Comparison of ENCODE assay signal across 8 cellular contexts in genomic region chr2:175111200-175111657, GRCh38. TPM values are rescaled to one million over a fixed set of nuclear protein-coding genes. Genes with fewer than 3 reads are reported as not detected.
DNase-seq lines count a peak whose midpoint lies in the region; ATAC-seq and TF ChIP-seq lines count a peak whose summit lies in the region.

No MANE protein-coding gene starts in this region.

- no peaks in the 10 kb centered on the region for H3K27me3 ChIP-seq in heart left ventricle
- H3K27me3 ChIP-seq in OCI-LY1 (ENCODE audit: insufficient read depth, low read length), result no peaks in the 10 kb centered on the region
- no peaks in the 10 kb centered on the region for H3K27me3 ChIP-seq in lower lobe of right lung (ENCODE audit: low read depth)

- TF ChIP-seq POLR2A in heart left ventricle (IDR thresholded peaks at IDR 0.05), result no peak

- ATAC-seq in heart left ventricle (peak in 1 of 4 donors; percentile 53), HG03103 (IDR thresholded peaks at IDR 0.05; ENCODE audit: low read depth, unreplicated experiment) (peak; percentile 60), lower lobe of right lung (peak in 1 of 2 donors; percentile 57), HG03097 (IDR thresholded peaks at IDR 0.05; ENCODE audit: low FRiP score, unreplicated experiment) (no peak), GM19324 (IDR thresholded peaks at IDR 0.05; ENCODE audit: low FRiP score, unreplicated experiment) (no peak)

- intact Hi-C loops in heart left ventricle (cut with DNase I) (loop anchor here in 8 of 10 donors (1.0 to 10.0 kb wide), 8 partner anchors 54 to 174 kb away; partner anchors contain the start of genes ATP5MC3 (in 4 of the 8) and ATF2 (in 1 of the 8)), cardiac septum (cut with DNase I) (loop anchor here (5.0 kb wide), 2 partner anchors 71 to 171 kb away; partner anchors contain the start of gene ATP5MC3), lower lobe of right lung (cut with DNase I) (no loop called here)

- no peak overlapping the region for H3K9ac ChIP-seq in OCI-LY1 (ENCODE audit: low read length)

- 61 to 64% (median 63%) methylated on average over 3 of the region's 3 CpGs for WGBS in heart left ventricle, 4 donors

- DNase-seq in heart left ventricle (no peak), cardiac septum (ENCODE audit: low spot score) (no peak), cerebellum (ENCODE audit: low spot score) (peak; percentile 30), lower lobe of right lung (no peak)

- H3F3A ChIP-seq in OCI-LY1 (ENCODE audit: insufficient read depth, low read length), result no peaks in the 10 kb centered on the region

- H3K4me1 ChIP-seq in heart left ventricle (no peaks in the 10 kb centered on the region), OCI-LY1 (ENCODE audit: insufficient read depth, low read length, severe bottlenecking) (no peaks in the 10 kb centered on the region), lower lobe of right lung (no peaks in the 10 kb centered on the region)

- no peaks in the 10 kb centered on the region for H3K79me2 ChIP-seq in OCI-LY1 (ENCODE audit: insufficient read depth, low read length)

- H3K9me3 ChIP-seq in heart left ventricle (no peaks in the 10 kb centered on the region), OCI-LY1 (ENCODE audit: low read length) (no peaks in the 10 kb centered on the region), lower lobe of right lung (no peaks in the 10 kb centered on the region)

- H3K27ac ChIP-seq in heart left ventricle (no peak overlapping the region), OCI-LY1 (ENCODE audit: low read depth, low read length, poor library complexity, severe bottlenecking) (no peak overlapping the region), lower lobe of right lung (no peak overlapping the region)

- no peak overlapping the region for H3K4me2 ChIP-seq in OCI-LY1 (ENCODE audit: low read length)

- no peak overlapping the region for H2AFZ ChIP-seq in OCI-LY1 (ENCODE audit: low read length)

- H3K9me2 ChIP-seq in OCI-LY1 (ENCODE audit: low read depth, low read length), result no peaks in the 10 kb centered on the region

- peaks cover 0 to 90% (median 76%) of the 10 kb centered on the region in 9 donors for H3K36me3 ChIP-seq in heart left ventricle
- H3K36me3 ChIP-seq in OCI-LY1 (ENCODE audit: insufficient read depth, low read length), result peaks cover 66% of the 10 kb centered on the region
- peaks cover 81% of the 10 kb centered on the region for H3K36me3 ChIP-seq in lower lobe of right lung

- no peaks in the 10 kb centered on the region for H4K20me1 ChIP-seq in OCI-LY1 (ENCODE audit: insufficient read depth, low read length)

- peak; percentile 72 to 87 (median 78) for TF ChIP-seq CTCF in heart left ventricle (IDR thresholded peaks at IDR 0.05)
- TF ChIP-seq CTCF in OCI-LY1 (IDR thresholded peaks at IDR 0.05; ENCODE audit: low read length), result peak; percentile 72
- TF ChIP-seq CTCF in lower lobe of right lung (IDR thresholded peaks at IDR 0.05), result peak; percentile 68

- no peak overlapping the region for H3K4me3 ChIP-seq in heart left ventricle
- H3K4me3 ChIP-seq in OCI-LY1 (ENCODE audit: low read depth, low read length, poor library complexity, severe bottlenecking), result no peak overlapping the region
- H3K4me3 ChIP-seq in lower lobe of right lung, result no peak overlapping the region

RNA-seq across cellular contexts. Expression of gene ATF2, which starts 56.8 kb away (rescaled TPM):
- total RNA-seq in heart left ventricle, result 10 to 100 TPM; 17.1 to 41.5 (median 28.5) TPM
- polyA plus RNA-seq in heart left ventricle, result 10 to 100 TPM; 11.2 to 14.4 TPM
- total RNA-seq in cardiac septum, result 27.4 TPM
- 119 TPM for total RNA-seq in cerebellum
- 48.0 TPM for total RNA-seq in lower lobe of right lung
